Comparison of ENCODE assay signal across 17 cellular contexts in genomic region chr16:70767377-70768204, GRCh38. TPM values are rescaled to one million over a fixed set of nuclear protein-coding genes. Genes with fewer than 3 reads are reported as not detected.
DNase-seq lines count a peak whose midpoint lies in the region; TF ChIP-seq lines count a peak whose summit lies in the region.
"Had no signal": no experiment of that assay in that cellular context is flagged by ENCODE, and none has a peak within 500 bp of the region (broad histone marks: within the 10 kb centered on the region; RNA-seq: fewer than 3 reads in every experiment).

No MANE protein-coding gene starts in this region.

- peak overlapping the region; percentile 14; the same call in 1 of the 2 replicates for H3K27ac ChIP-seq in BLaER1
- H3K27ac ChIP-seq: neutrophil, stomach had no signal

- no peaks in the 10 kb centered on the region for H3K9me3 ChIP-seq in BLaER1
- H3K9me3 ChIP-seq: neutrophil, stomach had no signal

- DNase-seq in M059J (ENCODE audit: low read depth) = peak; percentile 63
- peak; percentile 63 for DNase-seq in epithelial cell of esophagus (ENCODE audit: low read depth)
- peak; percentile 75 for DNase-seq in myocyte (ENCODE audit: low read depth)
- DNase-seq in NCI-H748 (lab: John Stamatoyannopoulos, UW; ENCODE audit: unreplicated experiment) = no peak
- DNase-seq in SIG-M5 treated with dmso at 0.1 percent for 504 hours (lab: John Stamatoyannopoulos, UW; ENCODE audit: unreplicated experiment) = no peak
- no peak for DNase-seq in hypothalamus (lab: John Stamatoyannopoulos, UW)
- DNase-seq in hippocampal formation (lab: John Stamatoyannopoulos, UW) = no peak
- DNase-seq: activated CD4-positive, CD25-positive, alpha-beta regulatory T cell; AML-193; DMS 273 treated with DMSO at 0.1 percent for 48 hours; H9; KG1; NCI-H1436 treated with DMSO at 0.1 percent for 48 hours; NCI-H446 treated with DMSO at 0.1 percent for 48 hours; stomach had no signal

- peaks cover 80% of the 10 kb centered on the region for H3K36me3 ChIP-seq in BLaER1

- H3K4me1 ChIP-seq in BLaER1 = peaks cover 11% of the 10 kb centered on the region; the same call in 1 of the 2 replicates

- no peak overlapping the region for H3K4me3 ChIP-seq in BLaER1
- H3K4me3 ChIP-seq in epithelial cell of esophagus (ENCODE audit: low read length) = no peak overlapping the region
- H3K4me3 ChIP-seq: stomach had no signal

- H3K9ac ChIP-seq in BLaER1 = peak overlapping the region; percentile 29; the same call in 1 of the 2 replicates

- no peak for TF ChIP-seq CTCF in epithelial cell of esophagus (IDR thresholded peaks at IDR 0.05; ENCODE audit: insufficient read depth, low read depth, low read length, missing control alignments)

- no peak overlapping the region for H3K4me2 ChIP-seq in BLaER1

- no peaks in the 10 kb centered on the region for H4K20me1 ChIP-seq in BLaER1

- H3K27me3 ChIP-seq in BLaER1 = no peaks in the 10 kb centered on the region
- H3K27me3 ChIP-seq: neutrophil, stomach had no signal

RNA-seq across cellular contexts. Expression of gene VAC14, which starts 33.4 kb away (rescaled TPM):
- total RNA-seq in M059J (2014; rRNA removed; shearing (Covaris generic)) = 41.9 and 59.4 TPM in 2 replicates
- 74.0 and 75.7 TPM in 2 replicates for total RNA-seq in myocyte
- polyA plus RNA-seq in myocyte (2012) = 131 TPM

Comparison
In these comparisons a context has a peak if more than half of its experiments do, and no peak if none do; other contexts are left out.
1. DNase-seq: peak in M059J (single experiment), epithelial cell of esophagus (single experiment) and myocyte (single experiment); none in NCI-H748 (single experiment), SIG-M5 treated with dmso at 0.1 percent for 504 hours (single experiment), hypothalamus (0 of 51) and hippocampal formation (0 of 2).